Comparison of ENCODE assay signal across 7 cellular contexts in genomic region chr13:73767747-73768315, GRCh38.
DNase-seq lines count a peak whose midpoint lies in the region; ATAC-seq and TF ChIP-seq lines count a peak whose summit lies in the region.

No MANE protein-coding gene starts in this region.

- peaks cover 0 to 35% (median 26%) of the 10 kb centered on the region in 4 donors for H3K4me1 ChIP-seq in tibial artery

- no peaks in the 10 kb centered on the region for H3K27me3 ChIP-seq in kidney epithelial cell (ENCODE audit: control insufficient read depth, insufficient read depth, low read length)
- no peaks in the 10 kb centered on the region for H3K27me3 ChIP-seq in tibial artery

- no peak overlapping the region for H3K4me3 ChIP-seq in kidney epithelial cell (ENCODE audit: low read depth, low read length)
- H3K4me3 ChIP-seq in tibial artery = no peak overlapping the region

- ATAC-seq in GM18511 (IDR thresholded peaks at IDR 0.05; ENCODE audit: unreplicated experiment) = peak; percentile 29

- H3K27ac ChIP-seq in tibial artery = peak overlapping the region; percentile 47 to 67

- peak; percentile 50 for TF ChIP-seq CTCF in kidney epithelial cell (IDR thresholded peaks at IDR 0.05; ENCODE audit: insufficient read depth, low read length, poor library complexity, severe bottlenecking)
- TF ChIP-seq CTCF in tibial artery (IDR thresholded peaks at IDR 0.05) = peak in 1 of 2 experiments; percentile 10

- peak; percentile 23 for DNase-seq in HuH-7 (ENCODE audit: low spot score)
- peak; percentile 42 for DNase-seq in activated naive CD4-positive, alpha-beta T cell treated with Interleukin-2 at 50 U/mL for 16 hours
- DNase-seq in kidney epithelial cell (ENCODE audit: low read depth) = no peak
- DNase-seq in tibial artery = no peak
- no peak for DNase-seq in DMS153 treated with DMSO at 0.1 percent for 48 hours (lab: John Stamatoyannopoulos, UW; ENCODE audit: unreplicated experiment)
- no peak for DNase-seq in cerebellum (ENCODE audit: low spot score)

- H3K36me3 ChIP-seq in kidney epithelial cell (ENCODE audit: control insufficient read depth, insufficient read depth, low read length) (no peaks in the 10 kb centered on the region), tibial artery (no peaks in the 10 kb centered on the region)

- intact Hi-C loops in tibial artery (cut with DNase I; ENCODE audit: low total_unique reads) = no loop called here

- H3K9me3 ChIP-seq in tibial artery = no peaks in the 10 kb centered on the region

Comparison
In these comparisons a context has a peak if more than half of its experiments do, and no peak if none do; other contexts are left out.
1. DNase-seq: peak in HuH-7 (single experiment) and activated naive CD4-positive, alpha-beta T cell treated with Interleukin-2 at 50 U/mL for 16 hours (single experiment); none in kidney epithelial cell (single experiment), tibial artery (0 of 2), DMS153 treated with DMSO at 0.1 percent for 48 hours (single experiment) and cerebellum (single experiment).